24 cellular contexts compared by ENCODE assay signal in the genomic region with DNA sequence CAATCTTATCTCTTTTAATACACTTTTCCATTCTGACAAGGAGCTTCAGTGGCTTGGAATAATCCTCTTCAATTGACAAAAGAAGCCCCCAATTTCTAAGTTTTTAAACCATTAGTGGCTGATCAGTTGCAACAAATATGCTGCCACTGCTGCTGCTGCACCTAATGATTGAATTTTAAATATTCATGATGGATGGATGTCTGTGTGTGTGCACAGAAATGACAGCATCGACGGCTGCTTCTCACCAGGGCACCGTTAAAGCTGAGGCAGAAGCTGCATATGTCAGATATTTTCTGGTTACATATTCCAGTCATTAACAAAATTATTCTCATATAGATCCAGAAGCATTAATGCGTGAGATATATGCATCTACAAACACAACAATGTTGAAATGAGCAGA.
"Had no signal": no experiment of that assay in that cellular context is flagged by ENCODE, and none has a peak within 500 bp of the region (broad histone marks: within the 10 kb centered on the region; RNA-seq: fewer than 3 reads in every experiment).

No MANE protein-coding gene starts in this region.

- ATAC-seq: activated CD4-positive, CD25-positive, alpha-beta regulatory T cell treated with anti-CD3 and anti-CD28 coated beads, Interleukin-2, amount 50 U/mL, for 24 hours; activated CD8-positive, alpha-beta T cell treated with anti-CD3 and anti-CD28 coated beads for 36 hours; Panc1; Right ventricle myocardium inferior; T-cell had no signal

- H3K27ac ChIP-seq: SK-N-MC had no signal

- H3K27ac Mint-ChIP-seq: activated CD8-positive, alpha-beta T cell treated with anti-CD3 and anti-CD28 coated beads for 36 hours; IgD-negative memory B cell; T-cell had no signal

- DNase-seq: activated CD4-positive, alpha-beta T cell treated with anti-CD3 and anti-CD28 coated beads for 4 hours; activated CD8-positive, alpha-beta memory T cell treated with anti-CD3 and anti-CD28 coated beads, Interleukin-2, amount 50 U/mL, for 48 hours; activated CD8-positive, alpha-beta T cell treated with anti-CD3 and anti-CD28 coated beads for 36 hours; activated naive CD4-positive, alpha-beta T cell treated with anti-CD3 and anti-CD28 coated beads, Interleukin-2, amount 50 U/mL, for 16 hours; activated T-cell treated with anti-CD3 and anti-CD28 coated beads, Interleukin-2, amount 50 U/mL, for 1 hour; aorta; KG1; NCI-H1048; NCI-H1417 treated with DMSO at 0.1 percent for 48 hours; NCI-H187; NCI-H524 treated with DMSO at 0.1 percent for 48 hours; NCI-H774; NK-92 treated with Interleukin-12 subunit alpha and Interleukin-12 subunit beta, amount 100 ng/mL, for 24 hours; OCI-M1; RPMI8226; T-cell; T-helper 2 cell; T1000 had no signal

- H3K4me3 Mint-ChIP-seq: activated CD8-positive, alpha-beta T cell treated with anti-CD3 and anti-CD28 coated beads for 36 hours; central memory CD8-positive, alpha-beta T cell; T-cell had no signal

- H3K4me3 ChIP-seq: SK-N-MC had no signal

- H3K27me3 Mint-ChIP-seq: activated CD8-positive, alpha-beta T cell treated with anti-CD3 and anti-CD28 coated beads for 36 hours; T-cell had no signal

- H3K9me3 Mint-ChIP-seq: activated CD8-positive, alpha-beta T cell treated with anti-CD3 and anti-CD28 coated beads for 36 hours; central memory CD8-positive, alpha-beta T cell; T-cell had no signal

- H3K36me3 Mint-ChIP-seq: IgD-negative memory B cell, T-cell had no signal

- H3K4me1 Mint-ChIP-seq: central memory CD8-positive, alpha-beta T cell; T-cell had no signal
